Comparison of ENCODE assay signal across 29 cellular contexts in the genomic region with DNA sequence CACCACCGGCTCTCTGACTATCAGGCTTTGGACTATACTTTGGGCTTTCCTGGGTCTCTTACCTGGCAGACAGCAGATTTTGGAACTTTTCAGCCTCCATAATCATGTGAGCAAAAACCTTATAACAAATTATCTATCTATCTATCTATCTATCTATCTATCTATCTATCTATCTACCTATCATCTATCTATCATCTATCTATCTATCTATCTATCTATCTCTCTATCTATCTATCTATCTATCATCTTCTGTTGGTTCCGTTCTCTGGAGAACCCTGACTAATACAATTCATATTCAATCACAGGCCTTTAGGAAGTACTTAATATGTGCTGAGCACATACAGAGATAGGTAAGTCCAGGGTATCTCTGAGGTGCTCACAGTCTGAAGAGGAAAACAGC.
"Had no signal": no experiment of that assay in that cellular context is flagged by ENCODE, and none has a peak within 500 bp of the region (broad histone marks: within the 10 kb centered on the region; RNA-seq: fewer than 3 reads in every experiment).

No MANE protein-coding gene starts in this region.

- ATAC-seq: effector memory CD8-positive, alpha-beta T cell; esophagus mucosa; foreskin keratinocyte; gastrocnemius medialis; gastroesophageal sphincter; heart left ventricle; heart right ventricle had no signal

- H3K36me3 ChIP-seq: colonic mucosa, esophagus squamous epithelium, gastrocnemius medialis, gastroesophageal sphincter, heart left ventricle, heart right ventricle had no signal

- H3K4me1 Mint-ChIP-seq: endodermal cell had no signal

- H3K4me3 Mint-ChIP-seq: dendritic cell treated with granulocyte-macrophage colony-stimulating factor and Interleukin-4, amounts not matched to agents 40 ng/mL and 50 ng/mL, for 4 days; effector memory CD8-positive, alpha-beta T cell; endodermal cell had no signal

- H3K9me3 Mint-ChIP-seq: dendritic cell treated with granulocyte-macrophage colony-stimulating factor and Interleukin-4, amounts not matched to agents 40 ng/mL and 50 ng/mL, for 4 days; effector memory CD8-positive, alpha-beta T cell; endodermal cell had no signal

- H3K27me3 ChIP-seq: colonic mucosa, dorsolateral prefrontal cortex, esophagus muscularis mucosa, foreskin keratinocyte, gastrocnemius medialis, gastroesophageal sphincter, heart left ventricle had no signal

- H3K27ac ChIP-seq: colonic mucosa, coronary artery, dorsolateral prefrontal cortex, epithelial cell of prostate, esophagus muscularis mucosa, esophagus squamous epithelium, foreskin keratinocyte, gastrocnemius medialis, gastroesophageal sphincter, heart left ventricle, heart right ventricle had no signal

- H3K27me3 Mint-ChIP-seq: dendritic cell treated with granulocyte-macrophage colony-stimulating factor and Interleukin-4, amounts not matched to agents 40 ng/mL and 50 ng/mL, for 4 days had no signal

- H3K4me1 ChIP-seq: colonic mucosa, esophagus muscularis mucosa, esophagus squamous epithelium, gastrocnemius medialis, gastroesophageal sphincter, heart right ventricle had no signal

- H3K27ac Mint-ChIP-seq: dendritic cell treated with granulocyte-macrophage colony-stimulating factor and Interleukin-4, amounts not matched to agents 40 ng/mL and 50 ng/mL, for 4 days; effector memory CD8-positive, alpha-beta T cell; endodermal cell had no signal

- FAIRE-seq: colon, endometrium, endothelial cell of umbilical vein, frontal cortex had no signal

- DNase-seq: colonic mucosa; cortex of kidney; dermis blood vessel endothelial cell; dorsolateral prefrontal cortex; effector CD4-positive, alpha-beta T cell; effector CD8-positive, alpha-beta T cell; effector memory CD4-positive, alpha-beta T cell; effector memory CD8-positive, alpha-beta T cell; endodermal cell; erythroblast; esophagus squamous epithelium; foreskin fibroblast; foreskin keratinocyte; foreskin melanocyte; gastrocnemius medialis; glutamatergic neuron; head of caudate nucleus; heart left ventricle; heart right ventricle had no signal

- H3K4me3 ChIP-seq: colonic mucosa, coronary artery, dorsolateral prefrontal cortex, esophagus muscularis mucosa, esophagus squamous epithelium, gastrocnemius medialis, gastroesophageal sphincter, heart left ventricle, heart right ventricle had no signal

- H3K9me3 ChIP-seq: colonic mucosa, esophagus muscularis mucosa, esophagus squamous epithelium, gastrocnemius medialis, gastroesophageal sphincter, heart left ventricle had no signal
